In genomic region chr2:38601463-38602135, GRCh38 we compare ENCODE assay signal across 8 cellular contexts. TPM values are rescaled to one million over a fixed set of nuclear protein-coding genes. Genes with fewer than 3 reads are reported as not detected.
A peak's percentile ranks its signal among the peaks of the same experiment; 100 is the strongest.
DNase-seq lines count a peak whose midpoint lies in the region; ATAC-seq and TF ChIP-seq lines count a peak whose summit lies in the region.

No MANE protein-coding gene starts in this region.

- H3K4me1 ChIP-seq in body of pancreas (peaks cover 54% of the 10 kb centered on the region), right lobe of liver (peaks cover 0 to 15% (median 7%) of the 10 kb centered on the region in 4 donors), thyroid gland (peaks cover 43 to 47% of the 10 kb centered on the region in 2 donors)

- peak; percentile 23 for DNase-seq in NCI-H2196 (lab: John Stamatoyannopoulos, UW; ENCODE audit: unreplicated experiment)
- DNase-seq in NCI-H2196 treated with DMSO at 0.1 percent for 48 hours (lab: John Stamatoyannopoulos, UW; ENCODE audit: unreplicated experiment) = no peak
- peak; percentile 22 for DNase-seq in LoVo (ENCODE audit: low spot score)
- no peak for DNase-seq in body of pancreas
- no peak for DNase-seq in right lobe of liver
- no peak for DNase-seq in thyroid gland
- DNase-seq in NCI-H187 (lab: John Stamatoyannopoulos, UW) = no peak

- ATAC-seq in body of pancreas (no peak), right lobe of liver (no peak), HG02763 (IDR thresholded peaks at IDR 0.05; ENCODE audit: unreplicated experiment) (no peak)

- intact Hi-C loops in body of pancreas (cut with DNase I) (loop anchor here (10.0 kb wide), 1 partner anchor 53 kb away; no protein-coding TSS in a partner anchor), right lobe of liver (cut with DNase I) (no loop called here), thyroid gland (cut with DNase I) (loop anchor here (10.0 kb wide), 1 partner anchor 63 kb away; the partner anchor contains the start of gene GALM)

- H3K4me3 ChIP-seq in body of pancreas = peak overlapping the region; percentile 68 to 97
- peak overlapping the region; percentile 68 to 92 (median 81) for H3K4me3 ChIP-seq in right lobe of liver
- peak overlapping the region; percentile 69 to 98 (median 96) for H3K4me3 ChIP-seq in thyroid gland (replicated peaks in 1 of 3)

- H3K27me3 ChIP-seq in body of pancreas (no peaks in the 10 kb centered on the region), right lobe of liver (no peaks in the 10 kb centered on the region), thyroid gland (no peaks in the 10 kb centered on the region)

- WGBS in body of pancreas, 2 donors = 1% methylated on average over 24 to 25 of the region's 25 CpGs
- under 1% methylated on average over 15 of the region's 25 CpGs for WGBS in right lobe of liver (ENCODE audit: insufficient coverage, low coverage, low lambda C conversion rate, missing lambda C conversion rate)
- 1% methylated on average over 22 of the region's 25 CpGs for WGBS in thyroid gland, 2 donors

- H3K36me3 ChIP-seq in body of pancreas (replicated peaks in 1 of 2; ENCODE audit: insufficient read depth in 1 of 2, low read depth in 2 of 2) (no peaks in the 10 kb centered on the region), right lobe of liver (no peaks in the 10 kb centered on the region), thyroid gland (no peaks in the 10 kb centered on the region)

- H3K9me3 ChIP-seq in body of pancreas = no peaks in the 10 kb centered on the region
- no peaks in the 10 kb centered on the region for H3K9me3 ChIP-seq in right lobe of liver
- no peaks in the 10 kb centered on the region for H3K9me3 ChIP-seq in thyroid gland

- no peak for TF ChIP-seq POLR2A in body of pancreas (IDR thresholded peaks at IDR 0.05)
- no peak for TF ChIP-seq POLR2A in right lobe of liver (IDR thresholded peaks at IDR 0.05)
- peak in 1 of 2 donors; percentile 88 for TF ChIP-seq POLR2A in thyroid gland (IDR thresholded peaks at IDR 0.05)

- H3K27ac ChIP-seq in body of pancreas (peak overlapping the region; percentile 88 to 98 (median 92)), right lobe of liver (peak overlapping the region; percentile 84 to 97 (median 92)), thyroid gland (peak overlapping the region; percentile 99)

- TF ChIP-seq CTCF in body of pancreas (IDR thresholded peaks at IDR 0.05) (no peak), right lobe of liver (IDR thresholded peaks at IDR 0.05) (no peak), thyroid gland (IDR thresholded peaks at IDR 0.05) (no peak)

RNA-seq across cellular contexts. Expression of gene HNRNPLL, which starts 1.1 kb away (rescaled TPM):
- total RNA-seq in body of pancreas (10 to 100 TPM; 21.8 to 22.4 TPM), right lobe of liver (10 to 100 TPM in 5 of 6 experiments, 1 to 10 TPM in 1; 9.2 to 15.9 (median 13.9) TPM), thyroid gland (10 to 100 TPM; 60.1 to 85.1 (median 64.3) TPM)

Comparison
In these comparisons a context has a peak if more than half of its experiments do, and no peak if none do; other contexts are left out.
1. DNase-seq: peak in NCI-H2196 (single experiment) and LoVo (single experiment); none in NCI-H2196 treated with DMSO at 0.1 percent for 48 hours (single experiment), body of pancreas (0 of 4), right lobe of liver (0 of 3), thyroid gland (0 of 2) and NCI-H187 (0 of 2).
2. intact Hi-C loops: an anchor here in body of pancreas (10.0 kb wide) and thyroid gland (10.0 kb wide); none called in right lobe of liver.
3. Peak in every context shown above with its lines, with median percentiles within 50 percentile points of each other: H3K27ac ChIP-seq and H3K4me3 ChIP-seq.